ENCODE assay signal across 22 cellular contexts in the genomic region with DNA sequence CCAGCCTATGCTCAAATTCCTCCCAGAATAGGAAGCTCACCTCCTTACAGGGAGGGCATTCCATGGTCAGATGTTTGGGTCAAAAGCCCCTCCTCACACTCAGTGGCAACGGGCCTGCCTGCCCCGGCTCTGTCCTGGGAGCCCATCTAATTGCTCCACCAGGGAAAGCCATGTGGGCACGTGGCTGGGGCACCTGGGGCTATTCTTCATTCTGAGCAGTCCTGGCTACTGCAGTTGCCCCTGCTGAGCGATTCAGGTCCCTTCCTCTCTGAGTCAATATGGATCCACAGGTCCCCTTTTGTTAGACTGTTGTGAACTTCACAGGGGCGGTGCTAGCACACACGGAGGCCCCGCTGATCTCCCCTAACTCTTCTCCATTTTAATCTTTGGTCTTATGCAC.
"Had no signal": no experiment of that assay in that cellular context is flagged by ENCODE, and none has a peak within 500 bp of the region (broad histone marks: within the 10 kb centered on the region; RNA-seq: fewer than 3 reads in every experiment).

No MANE protein-coding gene starts in this region.

- H3K4me3 ChIP-seq: coronary artery, left ventricle myocardium inferior, lower lobe of right lung, psoas muscle, sigmoid colon, skin epidermis, thoracic aorta, transverse colon had no signal

- H3K9me3 Mint-ChIP-seq: endodermal cell; immature natural killer cell; memory B cell; mesothelial cell of epicardium; natural killer cell treated with Interleukin-12 subunit alpha and Interleukin-12 subunit beta and Interleukin-15 and Interleukin-18, amount 100 ng/mL, for 72 hours; stimulated activated naive B cell treated with anti-CD40 and anti-IgM and Interleukin-4, amounts not matched to agents 10 μg/mL and 1 μg/mL and 100 μg/mL, for 72 hours; stimulated activated naive CD8-positive, alpha-beta T cell treated with anti-CD3 and anti-CD28 coated beads, Interleukin-15, amount 100 ng/mL, for 72 hours had no signal

- H3K4me1 ChIP-seq: foreskin keratinocyte, lower lobe of right lung, psoas muscle had no signal

- H3K4me3 Mint-ChIP-seq: endodermal cell; immature natural killer cell; memory B cell; mesothelial cell of epicardium; natural killer cell treated with Interleukin-12 subunit alpha and Interleukin-12 subunit beta and Interleukin-15 and Interleukin-18, amount 100 ng/mL, for 72 hours; stimulated activated naive B cell treated with anti-CD40 and anti-IgM and Interleukin-4, amounts not matched to agents 10 μg/mL and 1 μg/mL and 100 μg/mL, for 72 hours; stimulated activated naive CD8-positive, alpha-beta T cell treated with anti-CD3 and anti-CD28 coated beads, Interleukin-15, amount 100 ng/mL, for 72 hours had no signal

- DNase-seq: effector CD4-positive, alpha-beta T cell; endodermal cell; erythroblast; foreskin keratinocyte; immature natural killer cell; left cardiac atrium; left ventricle myocardium inferior; lower lobe of right lung; psoas muscle; retina; sigmoid colon; stimulated activated CD4-positive, alpha-beta T cell treated with anti-CD3 and anti-CD28 coated beads, Interleukin-2, amount 100 ng/mL, for 24 hours; stimulated activated CD4-positive, alpha-beta T cell treated with anti-CD3 and anti-CD28 coated beads, Interleukin-4, amount 100 ng/mL, for 4 hours; stimulated activated naive B cell treated with anti-CD40 and anti-IgM and Interleukin-4, amounts not matched to agents 10 μg/mL and 1 μg/mL and 100 μg/mL, for 72 hours; stimulated activated naive CD8-positive, alpha-beta T cell treated with anti-CD3 and anti-CD28 coated beads, Interleukin-15, amount 100 ng/mL, for 72 hours; transverse colon had no signal

- ATAC-seq: foreskin keratinocyte; left cardiac atrium; lower lobe of right lung; natural killer cell treated with Interleukin-12 subunit alpha and Interleukin-12 subunit beta and Interleukin-15 and Interleukin-18, amount 100 ng/mL, for 72 hours; psoas muscle; stimulated activated naive B cell treated with anti-CD40 and anti-IgM and Interleukin-4, amounts not matched to agents 10 μg/mL and 1 μg/mL and 100 μg/mL, for 72 hours; stimulated activated naive CD8-positive, alpha-beta T cell treated with anti-CD3 and anti-CD28 coated beads, Interleukin-15, amount 100 ng/mL, for 72 hours had no signal

- H3K9me3 ChIP-seq: left ventricle myocardium inferior, lower lobe of right lung, psoas muscle, sigmoid colon, thoracic aorta, transverse colon had no signal

- H3K27ac Mint-ChIP-seq: endodermal cell; immature natural killer cell; memory B cell; mesothelial cell of epicardium; natural killer cell treated with Interleukin-12 subunit alpha and Interleukin-12 subunit beta and Interleukin-15 and Interleukin-18, amount 100 ng/mL, for 72 hours; stimulated activated naive B cell treated with anti-CD40 and anti-IgM and Interleukin-4, amounts not matched to agents 10 μg/mL and 1 μg/mL and 100 μg/mL, for 72 hours; stimulated activated naive CD8-positive, alpha-beta T cell treated with anti-CD3 and anti-CD28 coated beads, Interleukin-15, amount 100 ng/mL, for 72 hours had no signal

- H3K36me3 ChIP-seq: left ventricle myocardium inferior, lower lobe of right lung, sigmoid colon, thoracic aorta, transverse colon had no signal

- H3K36me3 Mint-ChIP-seq: immature natural killer cell; memory B cell; mesothelial cell of epicardium; natural killer cell treated with Interleukin-12 subunit alpha and Interleukin-12 subunit beta and Interleukin-15 and Interleukin-18, amount 100 ng/mL, for 72 hours; stimulated activated naive B cell treated with anti-CD40 and anti-IgM and Interleukin-4, amounts not matched to agents 10 μg/mL and 1 μg/mL and 100 μg/mL, for 72 hours had no signal

- H3K27me3 ChIP-seq: sigmoid colon, transverse colon had no signal

- H3K27me3 Mint-ChIP-seq: natural killer cell treated with Interleukin-12 subunit alpha and Interleukin-12 subunit beta and Interleukin-15 and Interleukin-18, amount 100 ng/mL, for 72 hours had no signal

- H3K27ac ChIP-seq: coronary artery, foreskin keratinocyte, left ventricle myocardium inferior, lower lobe of right lung, psoas muscle, sigmoid colon, skin epidermis, thoracic aorta, transverse colon had no signal
